In genomic region chr6:63391203-63391970, GRCh38 we compare ENCODE assay signal across 1 cellular context.
TF ChIP-seq lines count a peak whose summit lies in the region.

No MANE protein-coding gene starts in this region.

TF ChIP-seq in HepG2, 621 proteins besides CTCF, POLR2A, EP300 and RAD21 (continued from another document and continues in another):
- 0 out of 2 replicates have a peak, but pooled peaks have one; percentile 43 for TF ChIP-seq ADNP (CRISPR knock-in tag; IDR thresholded peaks at IDR 0.05)
- TF ChIP-seq RARG (CRISPR knock-in tag; IDR thresholded peaks at IDR 0.05; ENCODE audit: low read depth): no peak
- 0 out of 2 replicates have a peak, but pooled peaks have one; percentile 53 for TF ChIP-seq ZNF841 (CRISPR knock-in tag; IDR thresholded peaks at IDR 0.05; ENCODE audit: borderline replicate concordance)
- TF ChIP-seq, protein P1, sequence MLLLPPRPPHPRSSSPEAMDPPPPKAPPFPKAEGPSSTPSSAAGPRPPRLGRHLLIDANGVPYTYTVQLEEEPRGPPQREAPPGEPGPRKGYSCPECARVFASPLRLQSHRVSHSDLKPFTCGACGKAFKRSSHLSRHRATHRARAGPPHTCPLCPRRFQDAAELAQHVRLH (CRISPR knock-in tag; IDR thresholded peaks at IDR 0.05; ENCODE audit: borderline replicate concordance, low read depth): peak; percentile 89; the same call in 1 of the 2 replicates
- TF ChIP-seq, protein P2, sequence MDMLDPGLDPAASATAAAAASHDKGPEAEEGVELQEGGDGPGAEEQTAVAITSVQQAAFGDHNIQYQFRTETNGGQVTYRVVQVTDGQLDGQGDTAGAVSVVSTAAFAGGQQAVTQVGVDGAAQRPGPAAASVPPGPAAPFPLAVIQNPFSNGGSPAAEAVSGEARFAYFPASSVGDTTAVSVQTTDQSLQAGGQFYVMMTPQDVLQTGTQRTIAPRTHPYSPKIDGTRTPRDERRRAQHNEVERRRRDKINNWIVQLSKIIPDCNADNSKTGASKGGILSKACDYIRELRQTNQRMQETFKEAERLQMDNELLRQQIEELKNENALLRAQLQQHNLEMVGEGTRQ (IDR thresholded peaks at IDR 0.05; ENCODE audit: low read depth, low read length): peak; percentile 72; the same call in 1 of the 2 replicates
- TF ChIP-seq, protein P2 (CRISPR knock-in tag; IDR thresholded peaks at IDR 0.05; ENCODE audit: borderline replicate concordance): peak; percentile 91; the same call in 1 of the 2 replicates
- peak; percentile 83 for TF ChIP-seq DMAP1 (CRISPR knock-in tag; IDR thresholded peaks at IDR 0.05)
- TF ChIP-seq CBX1 (IDR thresholded peaks at IDR 0.05; ENCODE audit: low read depth): peak; percentile 25
- TF ChIP-seq ZBTB7B (CRISPR knock-in tag; IDR thresholded peaks at IDR 0.05): peak; percentile 80
- TF ChIP-seq ZNF34 (CRISPR knock-in tag; IDR thresholded peaks at IDR 0.05; ENCODE audit: borderline replicate concordance): 0 out of 2 replicates have a peak, but pooled peaks have one; percentile 27
- TF ChIP-seq CREB1 (IDR thresholded peaks at IDR 0.05): peak; percentile 39; the same call in 1 of the 2 replicates
- peak; percentile 90 for TF ChIP-seq CREB1 (CRISPR knock-in tag; IDR thresholded peaks at IDR 0.05)
- TF ChIP-seq ZFP36L2 (CRISPR knock-in tag; IDR thresholded peaks at IDR 0.05): no peak
- peak; percentile 91; the same call in 1 of the 2 replicates for TF ChIP-seq ZBTB3 (CRISPR knock-in tag; IDR thresholded peaks at IDR 0.05; ENCODE audit: borderline replicate concordance, low read depth)
- no peak for TF ChIP-seq ZNF891 (CRISPR knock-in tag; IDR thresholded peaks at IDR 0.05)
- TF ChIP-seq ZNF253 (CRISPR knock-in tag; IDR thresholded peaks at IDR 0.05; ENCODE audit: borderline replicate concordance): no peak
- no peak for TF ChIP-seq TRIM24 (CRISPR knock-in tag; IDR thresholded peaks at IDR 0.05)
- TF ChIP-seq ARNTL (CRISPR knock-in tag; IDR thresholded peaks at IDR 0.05): peak; percentile 77; the same call in 1 of the 2 replicates
- TF ChIP-seq POLR2AphosphoS5 (IDR thresholded peaks at IDR 0.05; ENCODE audit: low read depth, low read length): peak; percentile 48; the same call in 1 of the 2 replicates
- TF ChIP-seq ZNF20 (CRISPR knock-in tag; IDR thresholded peaks at IDR 0.05): no peak
- peak; percentile 97 for TF ChIP-seq REPIN1 (CRISPR knock-in tag; IDR thresholded peaks at IDR 0.05; ENCODE audit: borderline replicate concordance, low read depth)
- TF ChIP-seq TAF15 (IDR thresholded peaks at IDR 0.05; ENCODE audit: low read depth, low read length, poor library complexity, severe bottlenecking): no peak
- peak; percentile 96; the same call in 1 of the 2 replicates for TF ChIP-seq SP140L (CRISPR knock-in tag; IDR thresholded peaks at IDR 0.05; ENCODE audit: borderline replicate concordance)
- TF ChIP-seq HMGXB4 (CRISPR knock-in tag; IDR thresholded peaks at IDR 0.05; ENCODE audit: borderline replicate concordance in 1 of 2, low read depth in 1 of 2): peak; percentile 71 to 75; a peak in 3 of 4 replicates
- TF ChIP-seq, protein P3, sequence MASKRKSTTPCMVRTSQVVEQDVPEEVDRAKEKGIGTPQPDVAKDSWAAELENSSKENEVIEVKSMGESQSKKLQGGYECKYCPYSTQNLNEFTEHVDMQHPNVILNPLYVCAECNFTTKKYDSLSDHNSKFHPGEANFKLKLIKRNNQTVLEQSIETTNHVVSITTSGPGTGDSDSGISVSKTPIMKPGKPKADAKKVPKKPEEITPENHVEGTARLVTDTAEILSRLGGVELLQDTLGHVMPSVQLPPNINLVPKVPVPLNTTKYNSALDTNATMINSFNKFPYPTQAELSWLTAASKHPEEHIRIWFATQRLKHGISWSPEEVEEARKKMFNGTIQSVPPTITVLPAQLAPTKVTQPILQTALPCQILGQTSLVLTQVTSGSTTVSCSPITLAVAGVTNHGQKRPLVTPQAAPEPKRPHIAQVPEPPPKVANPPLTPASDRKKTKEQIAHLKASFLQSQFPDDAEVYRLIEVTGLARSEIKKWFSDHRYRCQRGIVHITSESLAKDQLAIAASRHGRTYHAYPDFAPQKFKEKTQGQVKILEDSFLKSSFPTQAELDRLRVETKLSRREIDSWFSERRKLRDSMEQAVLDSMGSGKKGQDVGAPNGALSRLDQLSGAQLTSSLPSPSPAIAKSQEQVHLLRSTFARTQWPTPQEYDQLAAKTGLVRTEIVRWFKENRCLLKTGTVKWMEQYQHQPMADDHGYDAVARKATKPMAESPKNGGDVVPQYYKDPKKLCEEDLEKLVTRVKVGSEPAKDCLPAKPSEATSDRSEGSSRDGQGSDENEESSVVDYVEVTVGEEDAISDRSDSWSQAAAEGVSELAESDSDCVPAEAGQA (IDR thresholded peaks at IDR 0.05; ENCODE audit: low read depth): no peak
- TF ChIP-seq, protein P3 (CRISPR knock-in tag; IDR thresholded peaks at IDR 0.05; ENCODE audit: borderline replicate concordance): 0 out of 2 replicates have a peak, but pooled peaks have one; percentile 27
- TF ChIP-seq POGZ (CRISPR knock-in tag; IDR thresholded peaks at IDR 0.05): peak; percentile 98
- TF ChIP-seq NRL (CRISPR knock-in tag; IDR thresholded peaks at IDR 0.05; ENCODE audit: borderline replicate concordance): no peak
- TF ChIP-seq GABPB1 (CRISPR knock-in tag; IDR thresholded peaks at IDR 0.05): no peak
- TF ChIP-seq MED8 (CRISPR knock-in tag; IDR thresholded peaks at IDR 0.05; ENCODE audit: insufficient replicate concordance): peak; percentile 93
- TF ChIP-seq CREM (IDR thresholded peaks at IDR 0.05): peak; percentile 93
- no peak for TF ChIP-seq CREM (CRISPR knock-in tag; IDR thresholded peaks at IDR 0.05)
- TF ChIP-seq MBNL3 (CRISPR knock-in tag; conservative IDR thresholded peaks at IDR 0.05): no peak
- TF ChIP-seq ZBTB34 (CRISPR knock-in tag; IDR thresholded peaks at IDR 0.05): peak; percentile 71; the same call in 1 of the 2 replicates
- peak; percentile 92 for TF ChIP-seq BRD4 (CRISPR knock-in tag; IDR thresholded peaks at IDR 0.05)
- no peak for TF ChIP-seq ZNF550 (CRISPR knock-in tag; IDR thresholded peaks at IDR 0.05; ENCODE audit: borderline replicate concordance)
- no peak for TF ChIP-seq ZNF180 (CRISPR knock-in tag; IDR thresholded peaks at IDR 0.05; ENCODE audit: borderline replicate concordance, low read depth)
- peak; percentile 97 for TF ChIP-seq HMG20B (CRISPR knock-in tag; conservative IDR thresholded peaks at IDR 0.05)
- peak; percentile 42; the same call in 1 of the 2 replicates for TF ChIP-seq CHD4 (IDR thresholded peaks at IDR 0.05; ENCODE audit: borderline replicate concordance, low read length)
- TF ChIP-seq FOXK1 (CRISPR knock-in tag; IDR thresholded peaks at IDR 0.05; ENCODE audit: borderline replicate concordance, low read depth): peak; percentile 94
- TF ChIP-seq, protein P4, sequence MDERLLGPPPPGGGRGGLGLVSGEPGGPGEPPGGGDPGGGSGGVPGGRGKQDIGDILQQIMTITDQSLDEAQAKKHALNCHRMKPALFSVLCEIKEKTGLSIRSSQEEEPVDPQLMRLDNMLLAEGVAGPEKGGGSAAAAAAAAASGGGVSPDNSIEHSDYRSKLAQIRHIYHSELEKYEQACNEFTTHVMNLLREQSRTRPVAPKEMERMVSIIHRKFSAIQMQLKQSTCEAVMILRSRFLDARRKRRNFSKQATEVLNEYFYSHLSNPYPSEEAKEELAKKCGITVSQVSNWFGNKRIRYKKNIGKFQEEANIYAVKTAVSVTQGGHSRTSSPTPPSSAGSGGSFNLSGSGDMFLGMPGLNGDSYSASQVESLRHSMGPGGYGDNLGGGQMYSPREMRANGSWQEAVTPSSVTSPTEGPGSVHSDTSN (CRISPR knock-in tag; IDR thresholded peaks at IDR 0.05): no peak
- TF ChIP-seq PITX1 (CRISPR knock-in tag; IDR thresholded peaks at IDR 0.05): peak; percentile 100
- TF ChIP-seq TFAP4 (IDR thresholded peaks at IDR 0.05; ENCODE audit: borderline replicate concordance, low read depth): peak; percentile 92
- TF ChIP-seq KLF12 (CRISPR knock-in tag; IDR thresholded peaks at IDR 0.05; ENCODE audit: borderline replicate concordance): no peak
- peak; percentile 96 for TF ChIP-seq SIX1 (CRISPR knock-in tag; IDR thresholded peaks at IDR 0.05; ENCODE audit: borderline replicate concordance)
- no peak for TF ChIP-seq ZNF678 (CRISPR knock-in tag; IDR thresholded peaks at IDR 0.05)
- TF ChIP-seq, protein P5, sequence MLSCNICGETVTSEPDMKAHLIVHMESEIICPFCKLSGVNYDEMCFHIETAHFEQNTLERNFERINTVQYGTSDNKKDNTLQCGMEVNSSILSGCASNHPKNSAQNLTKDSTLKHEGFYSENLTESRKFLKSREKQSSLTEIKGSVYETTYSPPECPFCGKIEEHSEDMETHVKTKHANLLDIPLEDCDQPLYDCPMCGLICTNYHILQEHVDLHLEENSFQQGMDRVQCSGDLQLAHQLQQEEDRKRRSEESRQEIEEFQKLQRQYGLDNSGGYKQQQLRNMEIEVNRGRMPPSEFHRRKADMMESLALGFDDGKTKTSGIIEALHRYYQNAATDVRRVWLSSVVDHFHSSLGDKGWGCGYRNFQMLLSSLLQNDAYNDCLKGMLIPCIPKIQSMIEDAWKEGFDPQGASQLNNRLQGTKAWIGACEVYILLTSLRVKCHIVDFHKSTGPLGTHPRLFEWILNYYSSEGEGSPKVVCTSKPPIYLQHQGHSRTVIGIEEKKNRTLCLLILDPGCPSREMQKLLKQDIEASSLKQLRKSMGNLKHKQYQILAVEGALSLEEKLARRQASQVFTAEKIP (CRISPR knock-in tag; IDR thresholded peaks at IDR 0.05; ENCODE audit: borderline replicate concordance): no peak
- TF ChIP-seq TARDBP (CRISPR knock-in tag; IDR thresholded peaks at IDR 0.05): peak; percentile 98
- TF ChIP-seq MIER3 (CRISPR knock-in tag; IDR thresholded peaks at IDR 0.05; ENCODE audit: borderline replicate concordance): peak; percentile 99
- TF ChIP-seq ZNF781 (CRISPR knock-in tag; IDR thresholded peaks at IDR 0.05; ENCODE audit: borderline replicate concordance, not compliant biosample characterization): peak; percentile 98
- TF ChIP-seq ZNF274 (CRISPR knock-in tag; IDR thresholded peaks at IDR 0.05): no peak; the same call in 1 of the 2 replicates
- peak; percentile 89; the same call in 1 of the 2 replicates for TF ChIP-seq MYNN (CRISPR knock-in tag; IDR thresholded peaks at IDR 0.05; ENCODE audit: low read depth)
